Comparison of ENCODE assay signal across 30 cellular contexts in genomic region chr12:95312656-95313055, GRCh38.
"Had no signal": no experiment of that assay in that cellular context is flagged by ENCODE, and none has a peak within 500 bp of the region (broad histone marks: within the 10 kb centered on the region; RNA-seq: fewer than 3 reads in every experiment).

No MANE protein-coding gene starts in this region.

- DNase-seq: hypothalamus; immature natural killer cell; kidney; left colon; left lung; lower lobe of right lung; mammary epithelial cell; mesenchymal stem cell; natural killer cell; nephron progenitor cell; occipital lobe; retina; right cardiac atrium; stimulated activated CD4-positive, alpha-beta T cell treated with anti-CD3 and anti-CD28 coated beads, Interleukin-12 subunit alpha, Interleukin-12 subunit beta, amount 100 ng/mL, for 4 hours; stimulated activated CD4-positive, alpha-beta T cell treated with anti-CD3 and anti-CD28 coated beads, Interleukin-15, amount 100 ng/mL, for 24 hours; stimulated activated CD4-positive, alpha-beta T cell treated with anti-CD3 and anti-CD28 coated beads, Interleukin-2, amount 100 ng/mL, for 24 hours; stimulated activated CD4-positive, alpha-beta T cell treated with anti-CD3 and anti-CD28 coated beads, Interleukin-4, amount 100 ng/mL, for 1 hour; stimulated activated naive B cell treated with anti-CD40 and anti-IgM and Interleukin-4, amounts not matched to agents 10 μg/mL and 1 μg/mL and 100 μg/mL, for 72 hours; stimulated activated naive CD8-positive, alpha-beta T cell treated with anti-CD3 and anti-CD28 coated beads, Interleukin-15, Interleukin-2, amounts not matched to agents 100 U/mL and 50 U/mL, for 24 hours; stomach; tibial artery; trophoblast cell; upper lobe of right lung had no signal

- H3K36me3 ChIP-seq: neural progenitor cell, neutrophil, prostate gland had no signal

- H3K4me2 ChIP-seq: neural progenitor cell had no signal

- H3K9me3 ChIP-seq: left lung, lower lobe of right lung, neutrophil, prostate gland, stomach, thoracic aorta, tibial artery, upper lobe of right lung had no signal

- ATAC-seq: left colon; lower lobe of right lung; natural killer cell; right cardiac atrium; sciatic nerve; stimulated activated naive B cell treated with anti-CD40 and anti-IgM and Interleukin-4, amounts not matched to agents 10 μg/mL and 1 μg/mL and 100 μg/mL, for 72 hours; stimulated activated naive CD8-positive, alpha-beta T cell treated with anti-CD3 and anti-CD28 coated beads, Interleukin-15, Interleukin-2, amounts not matched to agents 100 U/mL and 50 U/mL, for 24 hours; upper lobe of right lung had no signal

- H3K27ac ChIP-seq: left lung, lower lobe of right lung, neural progenitor cell, neutrophil, parathyroid adenoma, prostate gland, skin epidermis, stomach, thoracic aorta, tibial artery, upper lobe of right lung had no signal

- H3K9ac ChIP-seq: neural progenitor cell, parathyroid adenoma had no signal

- H2AFZ ChIP-seq: neural progenitor cell, parathyroid adenoma had no signal

- H3K4me3 ChIP-seq: left lung, lower lobe of right lung, neural progenitor cell, prostate gland, skin epidermis, stomach, thoracic aorta, tibial artery, upper lobe of right lung had no signal

- H3K27me3 ChIP-seq: left lung, neural progenitor cell, stomach, tibial artery, upper lobe of right lung had no signal

- H3K4me1 ChIP-seq: lower lobe of right lung, neural progenitor cell, parathyroid adenoma, prostate gland, tibial artery, upper lobe of right lung had no signal

- H3K79me2 ChIP-seq: parathyroid adenoma had no signal
